In genomic region chr5:109597893-109598292, GRCh38 we compare ENCODE assay signal across 29 cellular contexts.
"Had no signal": no experiment of that assay in that cellular context is flagged by ENCODE, and none has a peak within 500 bp of the region (broad histone marks: within the 10 kb centered on the region; RNA-seq: fewer than 3 reads in every experiment).

No MANE protein-coding gene starts in this region.

- DNase-seq: naive thymus-derived CD8-positive, alpha-beta T cell; occipital lobe; ovary; posterior cingulate gyrus; psoas muscle; right cardiac atrium; spleen; stimulated activated CD4-positive, alpha-beta T cell treated with anti-CD3 and anti-CD28 coated beads, Interleukin-12 subunit alpha, Interleukin-12 subunit beta, amount 100 ng/mL, for 4 hours; stimulated activated CD4-positive, alpha-beta T cell treated with anti-CD3 and anti-CD28 coated beads, Interleukin-1b, Interleukin-23, amount 100 ng/mL, for 48 hours; stimulated activated CD4-positive, alpha-beta T cell treated with anti-CD3 and anti-CD28 coated beads, Interleukin-4, amount 100 ng/mL, for 1 hour; stimulated activated CD4-positive, alpha-beta T cell treated with anti-CD3 and anti-CD28 coated beads, Interleukin-4, amount 100 ng/mL, for 4 hours; stimulated activated CD8-positive, alpha-beta memory T cell treated with anti-CD3 and anti-CD28 coated beads, Interleukin-4, amount 100 ng/mL, for 48 hours; stimulated activated naive CD4-positive, alpha-beta T cell; stimulated activated naive CD8-positive, alpha-beta T cell treated with anti-CD3 and anti-CD28 coated beads, Interleukin-15, amount 100 ng/mL, for 72 hours; stimulated activated naive CD8-positive, alpha-beta T cell treated with anti-CD3 and anti-CD28 coated beads, Interleukin-15, Interleukin-2, amounts not matched to agents 100 U/mL and 50 U/mL, for 24 hours; thyroid gland; trophoblast cell; upper lobe of left lung had no signal

- H3K9me3 Mint-ChIP-seq: natural killer cell treated with Interleukin-12 subunit alpha and Interleukin-12 subunit beta and Interleukin-15 and Interleukin-18, amount 100 ng/mL, for 72 hours; neural progenitor cell; stimulated activated memory B cell treated with anti-CD40 and anti-IgM and Interleukin-4, amounts not matched to agents 10 μg/mL and 1 μg/mL and 100 μg/mL, for 72 hours; stimulated activated naive CD8-positive, alpha-beta T cell treated with anti-CD3 and anti-CD28 coated beads, Interleukin-15, amount 100 ng/mL, for 72 hours had no signal

- H3K9me3 ChIP-seq: ovary, psoas muscle, spleen, thoracic aorta, thyroid gland, tibial nerve, upper lobe of left lung, vagina had no signal

- H3K4me1 Mint-ChIP-seq: stimulated activated memory B cell treated with anti-CD40 and anti-IgM and Interleukin-4, amounts not matched to agents 10 μg/mL and 1 μg/mL and 100 μg/mL, for 72 hours had no signal

- H3K27me3 Mint-ChIP-seq: progenitor cell of endocrine pancreas; stimulated activated memory B cell treated with anti-CD40 and anti-IgM and Interleukin-4, amounts not matched to agents 10 μg/mL and 1 μg/mL and 100 μg/mL, for 72 hours; stimulated activated naive CD8-positive, alpha-beta T cell treated with anti-CD3 and anti-CD28 coated beads, Interleukin-15, amount 100 ng/mL, for 72 hours had no signal

- ATAC-seq: naive thymus-derived CD8-positive, alpha-beta T cell; natural killer cell treated with Interleukin-12 subunit alpha and Interleukin-12 subunit beta and Interleukin-15 and Interleukin-18, amount 100 ng/mL, for 72 hours; psoas muscle; right cardiac atrium; sciatic nerve; stimulated activated naive CD8-positive, alpha-beta T cell treated with anti-CD3 and anti-CD28 coated beads, Interleukin-15, amount 100 ng/mL, for 72 hours; stimulated activated naive CD8-positive, alpha-beta T cell treated with anti-CD3 and anti-CD28 coated beads, Interleukin-15, Interleukin-2, amounts not matched to agents 100 U/mL and 50 U/mL, for 24 hours had no signal

- H3K36me3 Mint-ChIP-seq: naive thymus-derived CD8-positive, alpha-beta T cell; natural killer cell treated with Interleukin-12 subunit alpha and Interleukin-12 subunit beta and Interleukin-15 and Interleukin-18, amount 100 ng/mL, for 72 hours; neural progenitor cell; stimulated activated memory B cell treated with anti-CD40 and anti-IgM and Interleukin-4, amounts not matched to agents 10 μg/mL and 1 μg/mL and 100 μg/mL, for 72 hours had no signal

- H3K4me3 Mint-ChIP-seq: naive thymus-derived CD8-positive, alpha-beta T cell; natural killer cell treated with Interleukin-12 subunit alpha and Interleukin-12 subunit beta and Interleukin-15 and Interleukin-18, amount 100 ng/mL, for 72 hours; neural progenitor cell; stimulated activated memory B cell treated with anti-CD40 and anti-IgM and Interleukin-4, amounts not matched to agents 10 μg/mL and 1 μg/mL and 100 μg/mL, for 72 hours; stimulated activated naive CD8-positive, alpha-beta T cell treated with anti-CD3 and anti-CD28 coated beads, Interleukin-15, amount 100 ng/mL, for 72 hours had no signal

- H3K4me3 ChIP-seq: neural progenitor cell, ovary, psoas muscle, skin epidermis, smooth muscle cell, spleen, thoracic aorta, thyroid gland, tibial nerve, upper lobe of left lung, vagina had no signal

- H3K4me1 ChIP-seq: neural progenitor cell, parathyroid adenoma, psoas muscle, spleen, thyroid gland, tibial nerve, upper lobe of left lung, vagina had no signal

- H3K27ac Mint-ChIP-seq: naive thymus-derived CD8-positive, alpha-beta T cell; natural killer cell treated with Interleukin-12 subunit alpha and Interleukin-12 subunit beta and Interleukin-15 and Interleukin-18, amount 100 ng/mL, for 72 hours; neural progenitor cell; progenitor cell of endocrine pancreas; stimulated activated memory B cell treated with anti-CD40 and anti-IgM and Interleukin-4, amounts not matched to agents 10 μg/mL and 1 μg/mL and 100 μg/mL, for 72 hours had no signal

- H3K36me3 ChIP-seq: neural progenitor cell, ovary, spleen, thoracic aorta, thyroid gland, tibial nerve, upper lobe of left lung, vagina had no signal

- H3K27ac ChIP-seq: neural progenitor cell, ovary, parathyroid adenoma, psoas muscle, skin epidermis, spleen, thoracic aorta, thyroid gland, tibial nerve, upper lobe of left lung, vagina had no signal

- H3K27me3 ChIP-seq: neural progenitor cell, ovary, spleen, thyroid gland, tibial nerve, upper lobe of left lung, vagina had no signal
